ENCODE assay signal across 15 cellular contexts in genomic region chr1:201375169-201375568, GRCh38. TPM values are rescaled to one million over a fixed set of nuclear protein-coding genes. Genes with fewer than 3 reads are reported as not detected.
DNase-seq lines count a peak whose midpoint lies in the region; TF ChIP-seq lines count a peak whose summit lies in the region.
"Had no signal": no experiment of that assay in that cellular context is flagged by ENCODE, and none has a peak within 500 bp of the region (broad histone marks: within the 10 kb centered on the region; RNA-seq: fewer than 3 reads in every experiment).

No MANE protein-coding gene starts in this region.

- H3K4me2 ChIP-seq in mammary epithelial cell (ENCODE audit: insufficient read depth, low read depth, low read length), result no peak overlapping the region

- H3K27me3 Mint-ChIP-seq in activated CD4-positive, alpha-beta memory T cell treated with anti-CD3 and anti-CD28 coated beads, Interleukin-2, amount 10 ng/mL, durations not matched to agents 7 days and 5 days, result peaks cover 22% of the 10 kb centered on the region

- H4K20me1 ChIP-seq in mammary epithelial cell (ENCODE audit: insufficient read depth, low read length), result no peaks in the 10 kb centered on the region

- no peak overlapping the region for H3K4me3 ChIP-seq in mammary epithelial cell (replicated peaks in 1 of 3; ENCODE audit: insufficient read depth in 1 of 3, low read depth in 2 of 3, low read length in 3 of 3)
- H3K4me3 ChIP-seq in breast epithelium, result no peak overlapping the region
- H3K4me3 ChIP-seq in fibroblast of pulmonary artery (replicated peaks; ENCODE audit: low read depth, low read length), result no peak overlapping the region
- no peak overlapping the region for H3K4me3 ChIP-seq in retinal pigment epithelial cell (ENCODE audit: low read length)
- H3K4me3 ChIP-seq: MG63 had no signal

- no peaks in the 10 kb centered on the region for H3K79me2 ChIP-seq in mammary epithelial cell (ENCODE audit: insufficient read depth, low read length)

- no peaks in the 10 kb centered on the region for H3K4me1 ChIP-seq in mammary epithelial cell (ENCODE audit: insufficient read depth, low read length)
- no peaks in the 10 kb centered on the region for H3K4me1 ChIP-seq in breast epithelium

- no peaks in the 10 kb centered on the region for H3K9me3 ChIP-seq in mammary epithelial cell (replicated peaks; ENCODE audit: insufficient read depth, low read length)
- H3K9me3 ChIP-seq in breast epithelium, result no peaks in the 10 kb centered on the region
- H3K9me3 ChIP-seq: MG63 had no signal

- TF ChIP-seq CTCF in mammary epithelial cell (conservative IDR thresholded peaks at IDR 0.05 in 1 of 2, IDR thresholded peaks at IDR 0.05 in 1 of 2; ENCODE audit: extremely low read depth in 1 of 2, insufficient read depth in 1 of 2, low read depth in 1 of 2, low read length in 2 of 2) (peak; percentile 1 to 8), breast epithelium (IDR thresholded peaks at IDR 0.05) (no peak), fibroblast of pulmonary artery (IDR thresholded peaks at IDR 0.05; ENCODE audit: low read length, missing control alignments) (peak; percentile 18), retinal pigment epithelial cell (conservative IDR thresholded peaks at IDR 0.05; ENCODE audit: low read depth, low read length) (peak; percentile 27)

- dilution Hi-C loops in mammary epithelial cell (cut with HindIII; ENCODE audit: low sequenced_read_pairs), result loop anchor here (5.0 kb wide), 1 partner anchor 42 kb away; no protein-coding TSS in a partner anchor

- H3K36me3 Mint-ChIP-seq in activated CD4-positive, alpha-beta memory T cell treated with anti-CD3 and anti-CD28 coated beads, Interleukin-2, amount 10 ng/mL, durations not matched to agents 7 days and 5 days (ENCODE audit: low read depth), result no peaks in the 10 kb centered on the region

- WGBS in mammary epithelial cell (ENCODE audit: low coverage, missing lambda C conversion rate), result 83% methylated on average over 4 of the region's 4 CpGs

- H3K27ac ChIP-seq in mammary epithelial cell (ENCODE audit: insufficient read depth, low read depth, low read length), result no peak overlapping the region
- no peak overlapping the region for H3K27ac ChIP-seq in breast epithelium

- POLR2A ChIA-PET in activated CD4-positive, alpha-beta memory T cell treated with anti-CD3 and anti-CD28 coated beads, Interleukin-2, amount 10 ng/mL, durations not matched to agents 7 days and 5 days (lab: Charles Lee), result no interaction called here

- H3K9me3 Mint-ChIP-seq in activated CD4-positive, alpha-beta memory T cell treated with anti-CD3 and anti-CD28 coated beads, Interleukin-2, amount 10 ng/mL, durations not matched to agents 7 days and 5 days, result no peaks in the 10 kb centered on the region

- no peak overlapping the region for H3K4me3 Mint-ChIP-seq in activated CD4-positive, alpha-beta memory T cell treated with anti-CD3 and anti-CD28 coated beads, Interleukin-2, amount 10 ng/mL, durations not matched to agents 7 days and 5 days

- no peak for TF ChIP-seq POLR2A in breast epithelium (IDR thresholded peaks at IDR 0.05)

- CTCF ChIA-PET in mammary epithelial cell (lab: Charles Lee; ENCODE audit: low non-redundant PET), result interaction anchor here (0.7 kb wide), 1 partner anchor 60 kb away, joined by 11 read pairs; no protein-coding TSS in a partner anchor
- CTCF ChIA-PET in activated CD4-positive, alpha-beta memory T cell treated with anti-CD3 and anti-CD28 coated beads, Interleukin-2, amount 10 ng/mL, durations not matched to agents 7 days and 5 days (lab: Charles Lee), result no interaction called here

- intact Hi-C loops in mammary epithelial cell (cut with micrococcal nuclease) (no loop called here), breast epithelium (cut with DNase I; ENCODE audit: low total_unique reads) (no loop called here)

- no peaks in the 10 kb centered on the region for H3K36me3 ChIP-seq in mammary epithelial cell (ENCODE audit: insufficient read depth, low read length)
- H3K36me3 ChIP-seq in breast epithelium, result no peaks in the 10 kb centered on the region
- H3K36me3 ChIP-seq: MG63 had no signal

- H2AFZ ChIP-seq in mammary epithelial cell (ENCODE audit: low read depth, low read length), result no peak overlapping the region

- H3K27ac Mint-ChIP-seq in activated CD4-positive, alpha-beta memory T cell treated with anti-CD3 and anti-CD28 coated beads, Interleukin-2, amount 10 ng/mL, durations not matched to agents 7 days and 5 days, result no peak overlapping the region

- no peak overlapping the region for H3K9ac ChIP-seq in mammary epithelial cell (ENCODE audit: insufficient read depth, low read length)

- in situ Hi-C loops in mammary epithelial cell (cut with MboI; ENCODE audit: low sequenced_read_pairs in 2 of 2), result no loop called here

- no peaks in the 10 kb centered on the region for H3K27me3 ChIP-seq in mammary epithelial cell (ENCODE audit: insufficient read depth, low read length)
- H3K27me3 ChIP-seq in breast epithelium, result no peaks in the 10 kb centered on the region

- DNase-seq in mammary epithelial cell (no peak), breast epithelium (ENCODE audit: low spot score in 2 of 2) (no peak), RPMI7951 (ENCODE audit: low read depth) (peak; percentile 7), fibroblast of pulmonary artery (ENCODE audit: low read depth) (no peak), retinal pigment epithelial cell (ENCODE audit: low read depth) (no peak)
- DNase-seq in stimulated activated CD4-positive, alpha-beta T cell treated with anti-CD3 and anti-CD28 coated beads, Interleukin-2, amount 100 ng/mL, for 24 hours, result no peak
- DNase-seq in activated CD4-positive, alpha-beta memory T cell treated with anti-CD3 and anti-CD28 coated beads, Interleukin-2, amount 10 ng/mL, durations not matched to agents 7 days and 5 days, result no peak
- no peak for DNase-seq in central memory CD4-positive, alpha-beta T cell
- DNase-seq: activated CD4-positive, alpha-beta T cell treated with anti-CD3 and anti-CD28 coated beads, Interleukin-2, amount 50 U/mL, for 48 hours; DND-41; MG63; NCI-H2171; stimulated activated CD4-positive, alpha-beta T cell treated with anti-CD3 and anti-CD28 coated beads, Interleukin-1b, Interleukin-23, amount 100 ng/mL, for 48 hours had no signal

- no peaks in the 10 kb centered on the region for H3K4me1 Mint-ChIP-seq in activated CD4-positive, alpha-beta memory T cell treated with anti-CD3 and anti-CD28 coated beads, Interleukin-2, amount 10 ng/mL, durations not matched to agents 7 days and 5 days

- no TSS peak for BruUV-seq in mammary epithelial cell (replicated peaks; lab: Mats Ljungman, UMichigan)

RNA-seq across cellular contexts. Expression of gene TNNT2, which starts 2.3 kb away (rescaled TPM):
- 1 to 10 TPM in 1 of 2 donors, under 1 TPM in 1; 0.83 to 1.3 TPM for total RNA-seq in mammary epithelial cell
- 0.19 TPM for polyA plus RNA-seq in mammary epithelial cell
- not detected for polyA minus RNA-seq in mammary epithelial cell
- total RNA-seq in breast epithelium, result 1 to 10 TPM in 2 of 3 donors, not detected in 1; 1.3 to 2.6 TPM
- not detected in 2 replicates for total RNA-seq in RPMI7951 (2014; rRNA removed; shearing (Covaris generic))
- not detected for total RNA-seq in activated CD4-positive, alpha-beta memory T cell treated with anti-CD3 and anti-CD28 coated beads, Interleukin-2, amount 10 ng/mL, durations not matched to agents 7 days and 5 days
- total RNA-seq: T-helper 2 cell treated with Interferon-gamma antibody and Interleukin-4, amounts not matched to agents 100 ng/mL and 5 ng/mL, for 36 hours had no signal

RNA-seq across cellular contexts. Expression of gene LAD1, which starts 24.0 kb away (rescaled TPM):
- total RNA-seq in mammary epithelial cell (100 to 1,000 TPM; 101 to 212 TPM), breast epithelium (10 to 100 TPM in 2 of 3 donors, not detected in 1; 13.1 to 18.0 TPM)
- 71.7 TPM for polyA plus RNA-seq in mammary epithelial cell
- 91.3 TPM for polyA minus RNA-seq in mammary epithelial cell
- not detected in 2 replicates for total RNA-seq in RPMI7951 (2014; rRNA removed; shearing (Covaris generic))
- total RNA-seq in activated CD4-positive, alpha-beta memory T cell treated with anti-CD3 and anti-CD28 coated beads, Interleukin-2, amount 10 ng/mL, durations not matched to agents 7 days and 5 days, result not detected
- total RNA-seq: T-helper 2 cell treated with Interferon-gamma antibody and Interleukin-4, amounts not matched to agents 100 ng/mL and 5 ng/mL, for 36 hours had no signal

RNA-seq across cellular contexts. Expression of gene TNNI1, which starts 46.4 kb away (rescaled TPM):
- total RNA-seq in mammary epithelial cell, result not detected
- 0.07 TPM for polyA plus RNA-seq in mammary epithelial cell
- not detected for polyA minus RNA-seq in mammary epithelial cell
- under 1 TPM in 2 of 3 donors, not detected in 1; 0.15 to 0.66 TPM for total RNA-seq in breast epithelium
- total RNA-seq in RPMI7951 (2014; rRNA removed; shearing (Covaris generic)), result 0.10 and 0.24 TPM in 2 replicates
- not detected for total RNA-seq in activated CD4-positive, alpha-beta memory T cell treated with anti-CD3 and anti-CD28 coated beads, Interleukin-2, amount 10 ng/mL, durations not matched to agents 7 days and 5 days
- total RNA-seq: T-helper 2 cell treated with Interferon-gamma antibody and Interleukin-4, amounts not matched to agents 100 ng/mL and 5 ng/mL, for 36 hours had no signal
- polyA plus RNA-seq: urinary bladder had no signal

Comparison
In these comparisons a context has a peak if more than half of its experiments do, and no peak if none do; other contexts are left out.
1. CTCF ChIP-seq: peak in mammary epithelial cell (2 of 2), fibroblast of pulmonary artery (single experiment) and retinal pigment epithelial cell (single experiment); none in breast epithelium (0 of 3).
2. RNA of gene LAD1, which starts 24.0 kb away (total RNA-seq): 101 to 212 TPM in mammary epithelial cell; 13.1 to 18.0 TPM in breast epithelium, not detected in activated CD4-positive, alpha-beta memory T cell treated with anti-CD3 and anti-CD28 coated beads, Interleukin-2, amount 10 ng/mL, durations not matched to agents 7 days and 5 days and not detected in RPMI7951; every median in the first group is over 4 times any median in the second.